Comparison of ENCODE assay signal across 8 cellular contexts in genomic region chr17:19379306-19380075, GRCh38. TPM values are rescaled to one million over a fixed set of nuclear protein-coding genes. Genes with fewer than 3 reads are reported as not detected.
DNase-seq lines count a peak whose midpoint lies in the region; ATAC-seq and TF ChIP-seq lines count a peak whose summit lies in the region.

No MANE protein-coding gene starts in this region.

- peaks cover 8% of the 10 kb centered on the region for H3K4me1 Mint-ChIP-seq in activated naive CD4-positive, alpha-beta T cell treated with anti-CD3 and anti-CD28 coated beads for 36 hours (ENCODE audit: low read depth)

- no peaks in the 10 kb centered on the region for H3K27me3 Mint-ChIP-seq in activated naive CD4-positive, alpha-beta T cell treated with anti-CD3 and anti-CD28 coated beads for 36 hours (ENCODE audit: low read depth)

- H3K36me3 ChIP-seq in body of pancreas (replicated peaks in 1 of 2; ENCODE audit: insufficient read depth in 1 of 2, low read depth in 2 of 2): peaks cover 0 to 13% of the 10 kb centered on the region in 2 donors
- H3K36me3 ChIP-seq in mesenchymal stem cell (ENCODE audit: control insufficient read depth in 1 of 2, insufficient read depth in 2 of 2, low read depth in 1 of 2, low read length in 2 of 2): peaks cover 50 to 53% of the 10 kb centered on the region in 2 experiments
- peaks cover 46% of the 10 kb centered on the region for H3K36me3 ChIP-seq in upper lobe of right lung

- peaks cover 13% of the 10 kb centered on the region for H3K36me3 Mint-ChIP-seq in activated naive CD4-positive, alpha-beta T cell treated with anti-CD3 and anti-CD28 coated beads for 36 hours (ENCODE audit: low read depth)

- ATAC-seq in body of pancreas (no peak), upper lobe of right lung (no peak), GM18873 (IDR thresholded peaks at IDR 0.05; ENCODE audit: low FRiP score, unreplicated experiment) (no peak), GM19023 (IDR thresholded peaks at IDR 0.05; ENCODE audit: unreplicated experiment) (no peak)

- H2AK5ac ChIP-seq in mesenchymal stem cell (ENCODE audit: low read length, severe bottlenecking): no peak overlapping the region

- no peak overlapping the region for H2BK12ac ChIP-seq in mesenchymal stem cell (ENCODE audit: low read length in 2 of 2)

- 67 to 69% methylated on average over 15 of the region's 15 CpGs for WGBS in body of pancreas, 2 donors
- 90% methylated on average over 14 of the region's 15 CpGs for WGBS in mesenchymal stem cell

- H3K79me1 ChIP-seq in mesenchymal stem cell (replicated peaks; ENCODE audit: low read length, poor library complexity, severe bottlenecking): peaks cover 38% of the 10 kb centered on the region

- CTCF ChIA-PET in activated naive CD4-positive, alpha-beta T cell treated with anti-CD3 and anti-CD28 coated beads for 36 hours (lab: Charles Lee): interaction anchor here (0.6 to 4.6 kb wide), 2 partner anchors 15 to 51 kb away, joined by 3 to 46 read pairs; partner anchors contain the start of gene B9D1

- no peak overlapping the region for H2BK15ac ChIP-seq in mesenchymal stem cell (ENCODE audit: low read depth, poor library complexity, severe bottlenecking)

- H3K4me3 ChIP-seq in body of pancreas: peak overlapping the region in 1 of 2 donors; percentile 71
- peak overlapping the region; percentile 82 to 96 for H3K4me3 ChIP-seq in mesenchymal stem cell (ENCODE audit: insufficient read depth in 1 of 2, low read depth in 1 of 2, low read length in 2 of 2)
- H3K4me3 ChIP-seq in upper lobe of right lung: peak overlapping the region; percentile 94

- H4K91ac ChIP-seq in mesenchymal stem cell (ENCODE audit: low read length): peak overlapping the region; percentile 86

- TF ChIP-seq CTCF in body of pancreas (IDR thresholded peaks at IDR 0.05): no peak
- no peak for TF ChIP-seq CTCF in upper lobe of right lung (IDR thresholded peaks at IDR 0.05)

- H3K4me3 Mint-ChIP-seq in activated naive CD4-positive, alpha-beta T cell treated with anti-CD3 and anti-CD28 coated beads for 36 hours: peak overlapping the region; percentile 99

- H3K14ac ChIP-seq in mesenchymal stem cell (ENCODE audit: low read length in 2 of 2): no peak overlapping the region

- no peak overlapping the region for H3K23ac ChIP-seq in mesenchymal stem cell (ENCODE audit: low read length in 2 of 2)

- H3K4ac ChIP-seq in mesenchymal stem cell (ENCODE audit: low read depth in 1 of 2, low read length in 2 of 2): peak overlapping the region in 1 of 2 experiments; percentile 94

- H3K27ac ChIP-seq in body of pancreas (peak overlapping the region in 3 of 4 donors; percentile 48 to 92 (median 88)), mesenchymal stem cell (ENCODE audit: low read length, poor library complexity, severe bottlenecking) (no peak overlapping the region), upper lobe of right lung (peak overlapping the region; percentile 98)

- H3K4me2 ChIP-seq in mesenchymal stem cell (ENCODE audit: low read length, poor library complexity, severe bottlenecking): peak overlapping the region; percentile 85

- H3K9ac ChIP-seq in mesenchymal stem cell (ENCODE audit: low read length): peak overlapping the region; percentile 92

- no peaks in the 10 kb centered on the region for H3K27me3 ChIP-seq in body of pancreas
- no peaks in the 10 kb centered on the region for H3K27me3 ChIP-seq in mesenchymal stem cell (ENCODE audit: control insufficient read depth in 1 of 2, insufficient read depth in 1 of 2, low read length in 2 of 2)
- no peaks in the 10 kb centered on the region for H3K27me3 ChIP-seq in upper lobe of right lung

- no peak overlapping the region for H2AFZ ChIP-seq in mesenchymal stem cell (ENCODE audit: low read depth, low read length)

- H3K9me3 Mint-ChIP-seq in activated naive CD4-positive, alpha-beta T cell treated with anti-CD3 and anti-CD28 coated beads for 36 hours: no peaks in the 10 kb centered on the region

- peak overlapping the region; percentile 19 to 95 for H3K18ac ChIP-seq in mesenchymal stem cell (ENCODE audit: low read depth in 1 of 2, low read length in 2 of 2)

- intact Hi-C loops in activated naive CD4-positive, alpha-beta T cell treated with anti-CD3 and anti-CD28 coated beads for 36 hours (cut with micrococcal nuclease): loop anchor here (5.0 kb wide), 4 partner anchors 68 to 1557 kb away; no protein-coding TSS in a partner anchor
- intact Hi-C loops in body of pancreas (cut with DNase I) (no loop called here), upper lobe of right lung (cut with DNase I) (no loop called here)

- H2BK5ac ChIP-seq in mesenchymal stem cell (ENCODE audit: low read depth, low read length, poor library complexity, severe bottlenecking): no peak overlapping the region

- DNase-seq in activated naive CD4-positive, alpha-beta T cell treated with anti-CD3 and anti-CD28 coated beads for 36 hours: no peak
- no peak for DNase-seq in activated naive CD4-positive, alpha-beta T cell (lab: John Stamatoyannopoulos, UW)
- DNase-seq in body of pancreas (peak in 1 of 4 donors; percentile 0), mesenchymal stem cell (no peak), upper lobe of right lung (peak; percentile 6)
- DNase-seq in central memory CD4-positive, alpha-beta T cell: no peak

- no peak for TF ChIP-seq POLR2A in body of pancreas (IDR thresholded peaks at IDR 0.05)

- H3K27ac Mint-ChIP-seq in activated naive CD4-positive, alpha-beta T cell treated with anti-CD3 and anti-CD28 coated beads for 36 hours: no peak overlapping the region

- no peak overlapping the region for H4K8ac ChIP-seq in mesenchymal stem cell (ENCODE audit: low read length)

- H3K9me3 ChIP-seq in body of pancreas: no peaks in the 10 kb centered on the region
- H3K9me3 ChIP-seq in mesenchymal stem cell (ENCODE audit: control insufficient read depth, low read length): no peaks in the 10 kb centered on the region
- no peaks in the 10 kb centered on the region for H3K9me3 ChIP-seq in upper lobe of right lung

- peaks cover 16% of the 10 kb centered on the region for H3K4me1 ChIP-seq in body of pancreas
- H3K4me1 ChIP-seq in mesenchymal stem cell (ENCODE audit: control insufficient read depth, insufficient read depth, low read depth, low read length): peaks cover 18% of the 10 kb centered on the region
- peaks cover 27% of the 10 kb centered on the region for H3K4me1 ChIP-seq in upper lobe of right lung

- H2BK120ac ChIP-seq in mesenchymal stem cell (ENCODE audit: low read depth, low read length): no peak overlapping the region

RNA-seq across cellular contexts. Expression of gene MAPK7, which starts 1.2 kb away (rescaled TPM):
- 10 to 100 TPM in 1 of 2 experiments, 1 to 10 TPM in 1; 8.7 to 10.7 TPM for total RNA-seq in activated naive CD4-positive, alpha-beta T cell treated with anti-CD3 and anti-CD28 coated beads for 36 hours
- total RNA-seq in body of pancreas: 10 to 100 TPM; 10.1 to 29.3 TPM
- 33.6 TPM for polyA plus RNA-seq in mesenchymal stem cell (2013, experiment 1 of 2)
- polyA plus RNA-seq in mesenchymal stem cell (2013, experiment 2 of 2): 30.7 TPM
- 25.7 TPM for total RNA-seq in upper lobe of right lung

RNA-seq across cellular contexts. Expression of gene MFAP4, which starts 7.5 kb away (rescaled TPM):
- not detected for total RNA-seq in activated naive CD4-positive, alpha-beta T cell treated with anti-CD3 and anti-CD28 coated beads for 36 hours
- total RNA-seq in body of pancreas (10 to 100 TPM; 25.7 to 35.3 TPM), upper lobe of right lung (270 TPM)
- 238 TPM for polyA plus RNA-seq in mesenchymal stem cell (2013, experiment 1 of 2)
- polyA plus RNA-seq in mesenchymal stem cell (2013, experiment 2 of 2): 237 TPM

RNA-seq across cellular contexts. Expression of gene B9D1, which starts 17.0 kb away (rescaled TPM):
- 1 to 10 TPM; 8.7 TPM for total RNA-seq in activated naive CD4-positive, alpha-beta T cell treated with anti-CD3 and anti-CD28 coated beads for 36 hours
- total RNA-seq in body of pancreas (10 to 100 TPM; 10.4 to 53.4 TPM), upper lobe of right lung (9.9 TPM)
- 30.2 TPM for polyA plus RNA-seq in mesenchymal stem cell (2013, experiment 1 of 2)
- polyA plus RNA-seq in mesenchymal stem cell (2013, experiment 2 of 2): 30.8 TPM

RNA-seq across cellular contexts. Expression of gene RNF112, which starts 31.5 kb away (rescaled TPM):
- total RNA-seq in activated naive CD4-positive, alpha-beta T cell treated with anti-CD3 and anti-CD28 coated beads for 36 hours: under 1 TPM; 0.31 to 0.32 TPM
- total RNA-seq in body of pancreas (1 to 10 TPM in 1 of 2 donors, under 1 TPM in 1; 0.52 to 5.9 TPM), upper lobe of right lung (1.6 TPM)
- polyA plus RNA-seq in mesenchymal stem cell (2013, experiment 1 of 2): 0.08 TPM
- 0.08 TPM for polyA plus RNA-seq in mesenchymal stem cell (2013, experiment 2 of 2)

Comparison
In these comparisons a context has a peak if more than half of its experiments do, and no peak if none do; other contexts are left out.
1. RNA of gene MFAP4, which starts 7.5 kb away (total RNA-seq): 270 TPM in upper lobe of right lung (single experiment) and 25.7 to 35.3 TPM in body of pancreas; not detected in activated naive CD4-positive, alpha-beta T cell treated with anti-CD3 and anti-CD28 coated beads for 36 hours; every median in the first group is over 10 times any median in the second.